Comparison of ENCODE assay signal across 13 cellular contexts in the genomic region with DNA sequence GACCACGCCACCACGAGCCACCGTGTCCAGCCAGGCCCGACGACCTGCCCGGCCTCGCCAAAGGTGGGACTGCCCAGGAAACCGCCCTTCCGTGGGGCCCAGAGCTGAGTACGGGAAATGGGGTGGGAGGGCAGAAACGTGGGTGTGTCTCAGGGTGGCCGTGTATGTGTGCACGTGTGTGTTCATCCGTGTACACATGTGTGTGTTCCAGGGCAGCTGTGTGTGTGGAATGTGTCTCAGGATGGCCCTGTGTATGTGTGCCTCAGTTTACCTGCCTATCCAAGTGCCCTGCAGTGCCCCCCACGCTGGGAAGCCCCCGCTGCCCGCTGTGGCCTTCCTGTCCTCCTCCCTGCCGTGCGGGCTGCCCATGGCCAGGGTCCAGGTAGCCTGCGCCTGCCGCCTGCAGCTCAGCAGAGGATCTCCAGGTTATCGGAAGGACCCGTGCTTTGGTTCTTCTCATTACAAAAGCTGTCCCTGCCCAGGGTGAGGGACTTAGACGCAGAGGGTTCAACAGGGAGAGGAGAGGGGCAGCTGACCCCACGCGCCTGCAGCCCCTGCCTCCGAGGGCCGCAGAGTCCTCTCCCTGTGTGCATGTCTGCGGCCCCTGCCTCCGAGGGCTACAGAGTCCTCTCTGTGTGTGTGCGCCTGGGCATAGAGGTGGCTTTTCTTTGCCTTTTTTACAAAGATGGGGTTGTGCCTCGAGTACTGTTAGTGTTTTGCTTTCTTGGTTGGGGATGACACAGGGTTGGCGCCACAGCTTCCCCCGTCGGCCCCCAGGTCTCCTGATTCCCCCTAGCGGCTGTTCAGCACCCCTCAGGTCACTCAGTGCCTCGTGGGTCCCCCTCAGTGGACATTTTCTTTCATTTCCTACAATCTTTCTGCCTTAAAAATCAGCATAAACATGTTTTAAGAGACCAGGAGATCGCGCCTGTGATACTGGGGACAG. TPM values are rescaled to one million over a fixed set of nuclear protein-coding genes. Genes with fewer than 3 reads are reported as not detected.
A peak's percentile ranks its signal among the peaks of the same experiment; 100 is the strongest.
DNase-seq lines count a peak whose midpoint lies in the region; ATAC-seq, FAIRE-seq and TF ChIP-seq lines count a peak whose summit lies in the region.
"Had no signal": no experiment of that assay in that cellular context is flagged by ENCODE, and none has a peak within 500 bp of the region (broad histone marks: within the 10 kb centered on the region; RNA-seq: fewer than 3 reads in every experiment).

No MANE protein-coding gene starts in this region.

- H3K4me3 ChIP-seq in ACC112 (ENCODE audit: low read depth, low read length): peak overlapping the region; percentile 63
- H3K4me3 ChIP-seq in GM23338: no peak overlapping the region
- H3K4me3 ChIP-seq in K562: no peak overlapping the region
- H3K4me3 ChIP-seq in left lung: no peak overlapping the region

- TF ChIP-seq EP300 in K562 (IDR thresholded peaks at IDR 0.05; ENCODE audit: low read length): no peak

- H4K20me1 ChIP-seq in GM23338 (replicated peaks; ENCODE audit: insufficient read depth) (no peaks in the 10 kb centered on the region), K562 (replicated peaks; ENCODE audit: control insufficient read depth, insufficient read depth, low read length) (peaks cover 12% of the 10 kb centered on the region; the same call in 1 of the 2 replicates)

- no peaks in the 10 kb centered on the region for H3K9me1 ChIP-seq in K562 (ENCODE audit: control insufficient read depth, insufficient read depth, low read length)

- H3K27me3 ChIP-seq in ACC112 (ENCODE audit: insufficient read depth, low read length): no peaks in the 10 kb centered on the region
- H3K27me3 ChIP-seq in GM23338 (ENCODE audit: insufficient read depth): no peaks in the 10 kb centered on the region
- peaks cover 10 to 47% of the 10 kb centered on the region in 2 experiments for H3K27me3 ChIP-seq in K562 (ENCODE audit: control insufficient read depth in 2 of 2, insufficient read depth in 2 of 2, low read length in 2 of 2)
- H3K27me3 ChIP-seq in left lung: peaks cover 0 to 30% of the 10 kb centered on the region in 2 donors

- WGBS in K562 (ENCODE audit: insufficient coverage, low coverage, missing lambda C conversion rate): 27% methylated on average over 35 of the region's 39 CpGs

- H3K27me3 Mint-ChIP-seq in GM23338 (ENCODE audit: insufficient read depth, low read depth, poor library complexity) (peaks cover 19% of the 10 kb centered on the region), nephron (ENCODE audit: low read depth) (peaks cover 8% of the 10 kb centered on the region)

- no peak overlapping the region for H3K27ac ChIP-seq in ACC112 (ENCODE audit: low read depth, low read length)
- no peak overlapping the region for H3K27ac ChIP-seq in GM23338 (ENCODE audit: low read depth)
- no peak overlapping the region for H3K27ac ChIP-seq in K562 (ENCODE audit: extremely low read depth, low read depth, low read length)
- no peak overlapping the region for H3K27ac ChIP-seq in left lung

- H3K4me2 ChIP-seq in GM23338 (no peak overlapping the region), K562 (ENCODE audit: insufficient read depth, low read length) (no peak overlapping the region)

- H3K4me3 Mint-ChIP-seq in GM23338 (no peak overlapping the region), nephron (peak overlapping the region in 2 of 3 experiments; percentile 41 to 45)
- H3K4me3 Mint-ChIP-seq: activated naive CD4-positive, alpha-beta T cell treated with anti-CD3 and anti-CD28 coated beads for 36 hours; B cell had no signal

- H3K27ac Mint-ChIP-seq in GM23338 (no peak overlapping the region), nephron (peak overlapping the region; percentile 72 to 97 (median 85))
- H3K27ac Mint-ChIP-seq: activated naive CD4-positive, alpha-beta T cell treated with anti-CD3 and anti-CD28 coated beads for 36 hours; B cell had no signal

- H3K9me3 Mint-ChIP-seq in GM23338 (no peaks in the 10 kb centered on the region), nephron (no peaks in the 10 kb centered on the region)
- H3K9me3 Mint-ChIP-seq: activated naive CD4-positive, alpha-beta T cell treated with anti-CD3 and anti-CD28 coated beads for 36 hours had no signal

- no peaks in the 10 kb centered on the region for H3F3A ChIP-seq in GM23338 (replicated peaks; ENCODE audit: low read depth)

- peak; percentile 48 to 49 for TF ChIP-seq CTCF in GM23338 (conservative IDR thresholded peaks at IDR 0.05; ENCODE audit: low read depth in 2 of 2)
- peak; percentile 69 to 72 (median 70) for TF ChIP-seq CTCF in K562 (IDR thresholded peaks at IDR 0.05 in 2 of 3, conservative IDR thresholded peaks at IDR 0.05 in 1 of 3; ENCODE audit: insufficient read depth in 2 of 3, low read depth in 1 of 3, low read length in 3 of 3)
- no peak for TF ChIP-seq CTCF in nephron (IDR thresholded peaks at IDR 0.05; ENCODE audit: unreplicated experiment in 3 of 3)
- TF ChIP-seq CTCF in left lung (IDR thresholded peaks at IDR 0.05): no peak

- ATAC-seq in GM23338: peak; percentile 70
- peak; percentile 80 for ATAC-seq in K562
- ATAC-seq in HG03045 (IDR thresholded peaks at IDR 0.05; ENCODE audit: unreplicated experiment): no peak
- no peak for ATAC-seq in left lung

- H2AFZ ChIP-seq in ACC112 (ENCODE audit: low read length, unreplicated experiment): no peak overlapping the region
- H2AFZ ChIP-seq in GM23338: no peak overlapping the region
- no peak overlapping the region for H2AFZ ChIP-seq in K562 (ENCODE audit: low read depth, low read length)

- DNase-seq in GM23338 (ENCODE audit: low spot score): peak; percentile 43
- DNase-seq in K562 (ENCODE audit: extremely low read depth in 1 of 4, low spot score in 3 of 4): peak; percentile 49 to 84 (median 77)
- no peak for DNase-seq in activated CD4-positive, alpha-beta T cell treated with anti-CD3 and anti-CD28 coated beads, Interleukin-2, amount 50 U/mL, for 4 hours
- DNase-seq in left lung: no peak
- no peak for DNase-seq in germinal center (ENCODE audit: low spot score)
- DNase-seq: activated naive CD4-positive, alpha-beta T cell treated with anti-CD3 and anti-CD28 coated beads for 36 hours; cortex of kidney; stimulated activated CD4-positive, alpha-beta T cell treated with anti-CD3 and anti-CD28 coated beads, Interleukin-1b, Interleukin-23, amount 100 ng/mL, for 48 hours had no signal

- intact Hi-C loops in K562 (cut with micrococcal nuclease): loop anchor here (10.0 kb wide), 1 partner anchor 122 kb away; no protein-coding TSS in a partner anchor
- intact Hi-C loops in left lung (cut with DNase I): no loop called here

- no peaks in the 10 kb centered on the region for H3K9me2 ChIP-seq in GM23338 (ENCODE audit: insufficient read depth)

- no peaks in the 10 kb centered on the region for H3K36me3 Mint-ChIP-seq in GM23338 (ENCODE audit: low read depth)
- no peaks in the 10 kb centered on the region for H3K36me3 Mint-ChIP-seq in nephron (ENCODE audit: low read depth)

- no peak for FAIRE-seq in K562 (lab: Jason Lieb, UNC)
- FAIRE-seq: RCC 7860 had no signal

- no peak for TF ChIP-seq POLR2A in K562 (conservative IDR thresholded peaks at IDR 0.05)

- H3K79me2 ChIP-seq in ACC112 (ENCODE audit: control insufficient read depth, insufficient read depth, low read length, unreplicated experiment): peaks cover 18% of the 10 kb centered on the region
- H3K79me2 ChIP-seq in GM23338 (replicated peaks; ENCODE audit: insufficient read depth): no peaks in the 10 kb centered on the region
- H3K79me2 ChIP-seq in K562 (ENCODE audit: control insufficient read depth, insufficient read depth, low read length): no peaks in the 10 kb centered on the region

- peaks cover 14% of the 10 kb centered on the region for H3K4me1 ChIP-seq in ACC112 (ENCODE audit: control insufficient read depth, insufficient read depth, low read length, unreplicated experiment)
- no peaks in the 10 kb centered on the region for H3K4me1 ChIP-seq in GM23338 (ENCODE audit: insufficient read depth)
- H3K4me1 ChIP-seq in K562 (replicated peaks in 1 of 2; ENCODE audit: control insufficient read depth in 2 of 2, insufficient read depth in 2 of 2, low read length in 2 of 2): peaks cover 0 to 55% of the 10 kb centered on the region in 2 experiments; a peak in 3 of 5 replicates
- peaks cover 0 to 13% of the 10 kb centered on the region in 2 donors for H3K4me1 ChIP-seq in left lung

- BruUV-seq in K562 (replicated peaks; lab: Mats Ljungman, UMichigan): no TSS peak

- H3K4me1 Mint-ChIP-seq in GM23338: 0 out of 3 replicates have a peak, but pooled peaks cover 4% of the 10 kb centered on the region
- peaks cover 51% of the 10 kb centered on the region for H3K4me1 Mint-ChIP-seq in nephron

- H3K9me3 ChIP-seq in K562 (replicated peaks; ENCODE audit: control insufficient read depth, insufficient read depth, low read depth, low read length): no peaks in the 10 kb centered on the region
- H3K9me3 ChIP-seq in left lung: no peaks in the 10 kb centered on the region

- CTCF ChIA-PET in K562 (lab: Yijun Ruan, JAX; ENCODE audit: low intra/inter-chr PET ratio): no interaction called here

- TF ChIP-seq RAD21 in K562 (CRISPR knock-in tag; conservative IDR thresholded peaks at IDR 0.05 in 1 of 2, IDR thresholded peaks at IDR 0.05 in 1 of 2): peak; percentile 21 to 66; a peak in 2 of 4 replicates

- no peak overlapping the region for H3K9ac ChIP-seq in K562 (ENCODE audit: insufficient read depth in 1 of 2, low read depth in 2 of 2, low read length in 2 of 2)

- POLR2A ChIA-PET in K562 (lab: Yijun Ruan, JAX): interaction anchor here (0.5 to 0.9 kb wide), 6 partner anchors 9 to 378 kb away, joined by 3 to 4 read pairs (median 3); no protein-coding TSS in a partner anchor

- in situ Hi-C loops in K562 (cut with MboI): no loop called here

- H3K36me3 ChIP-seq in ACC112 (ENCODE audit: insufficient read depth, low read length) (no peaks in the 10 kb centered on the region), GM23338 (ENCODE audit: insufficient read depth) (no peaks in the 10 kb centered on the region), K562 (ENCODE audit: control insufficient read depth, insufficient read depth, low read length) (no peaks in the 10 kb centered on the region), left lung (no peaks in the 10 kb centered on the region)

RNA-seq across cellular contexts. Expression of a gene that starts 23.6 kb away (rescaled TPM):
- 1.4 and 1.9 TPM in 2 replicates for total RNA-seq in GM23338 (2014; rRNA removed; shearing (Covaris generic))
- polyA plus RNA-seq in GM23338 (2016; fragmentation: Nextera tagmentation; extraction: Ambion mirVana): 0.23 and 0.26 TPM in 2 replicates
- 0.04 and 0.09 TPM in 2 replicates for total RNA-seq in K562 (2011; cell fraction: chromatin; rRNA removed; ENCODE audit: low replicate concordance)
- total RNA-seq in K562 (2011; cell fraction: nucleolus; rRNA removed): 0.13 and 0.17 TPM in 2 replicates
- total RNA-seq in K562 (2011; cell fraction: nucleoplasm; rRNA removed): under 0.01 and 0.08 TPM in 2 replicates
- total RNA-seq in K562 (2014; rRNA removed): under 0.01 TPM in 1 of 2 replicates, not detected in the other
- total RNA-seq in K562 (2014; rRNA removed; fragmentation: Illumina TruSeq; extraction: Trizol): not detected in 2 replicates
- not detected in 2 replicates for total RNA-seq in K562 (2015; rRNA removed; fragmentation: Illumina TruSeq; extraction: Trizol)
- total RNA-seq in K562 (2021): 0.02 and 0.04 TPM in 2 replicates
- polyA plus RNA-seq in K562 (2011; rRNA removed): not detected in 2 replicates
- polyA plus RNA-seq in K562 (2011; cell fraction: cytosol; rRNA removed): under 0.01 and 0.01 TPM in 2 replicates
- 0.01 and 0.03 TPM in 2 replicates for polyA plus RNA-seq in K562 (2011; cell fraction: nucleus; rRNA removed)
- 0.01 TPM in 2 replicates for polyA plus RNA-seq in K562 (2012)
- 0.01 TPM in 1 of 2 replicates, not detected in the other for polyA plus RNA-seq in K562 (2014; fragmentation: Illumina TruSeq; extraction: Trizol)
- not detected for polyA plus RNA-seq in K562 (2014; fragmentation: Nextera tagmentation; extraction: Ambion mirVana)
- 0.01 TPM in 1 of 2 replicates, not detected in the other for polyA plus RNA-seq in K562 (2014; rRNA removed)
- polyA minus RNA-seq in K562 (2011; rRNA and poly(A)+ RNA removed): under 0.01 and 0.04 TPM in 2 replicates
- polyA minus RNA-seq in K562 (2011; cell fraction: cytosol; rRNA and poly(A)+ RNA removed): 0.09 and 0.10 TPM in 2 replicates
- polyA minus RNA-seq in K562 (2011; cell fraction: nucleus; rRNA and poly(A)+ RNA removed): under 0.01 and 0.11 TPM in 2 replicates
- 1 to 10 TPM; 2.1 to 5.5 TPM for total RNA-seq in left lung

RNA-seq across cellular contexts. Expression of a gene that starts 46.7 kb away (rescaled TPM):
- total RNA-seq in GM23338 (2014; rRNA removed; shearing (Covaris generic)): 2.2 and 2.4 TPM in 2 replicates
- polyA plus RNA-seq in GM23338 (2016; fragmentation: Nextera tagmentation; extraction: Ambion mirVana): 0.53 and 0.61 TPM in 2 replicates
- 14.4 and 38.8 TPM in 2 replicates for total RNA-seq in K562 (2011; cell fraction: chromatin; rRNA removed; ENCODE audit: low replicate concordance)
- 25.3 and 27.9 TPM in 2 replicates for total RNA-seq in K562 (2011; cell fraction: nucleolus; rRNA removed)
- total RNA-seq in K562 (2011; cell fraction: nucleoplasm; rRNA removed): 16.8 and 18.9 TPM in 2 replicates
- total RNA-seq in K562 (2014; rRNA removed): 4.5 and 8.7 TPM in 2 replicates
- total RNA-seq in K562 (2014; rRNA removed; fragmentation: Illumina TruSeq; extraction: Trizol): 0.26 and 0.47 TPM in 2 replicates
- 3.2 and 4.5 TPM in 2 replicates for total RNA-seq in K562 (2015; rRNA removed; fragmentation: Illumina TruSeq; extraction: Trizol)
- 32.7 and 35.9 TPM in 2 replicates for total RNA-seq in K562 (2021)
- 0.88 and 1.4 TPM in 2 replicates for polyA plus RNA-seq in K562 (2011; rRNA removed)
- 0.81 and 4.8 TPM in 2 replicates for polyA plus RNA-seq in K562 (2011; cell fraction: cytosol; rRNA removed)
- 3.4 and 13.6 TPM in 2 replicates for polyA plus RNA-seq in K562 (2011; cell fraction: nucleus; rRNA removed)
- 7.9 and 12.2 TPM in 2 replicates for polyA plus RNA-seq in K562 (2012)
- 1.2 and 5.1 TPM in 2 replicates for polyA plus RNA-seq in K562 (2014; fragmentation: Illumina TruSeq; extraction: Trizol)
- polyA plus RNA-seq in K562 (2014; fragmentation: Nextera tagmentation; extraction: Ambion mirVana): under 1 TPM; 0.03 to 0.11 TPM
- 4.7 and 5.5 TPM in 2 replicates for polyA plus RNA-seq in K562 (2014; rRNA removed)
- polyA minus RNA-seq in K562 (2011; rRNA and poly(A)+ RNA removed): 0.30 and 1.1 TPM in 2 replicates
- 12.3 and 14.7 TPM in 2 replicates for polyA minus RNA-seq in K562 (2011; cell fraction: cytosol; rRNA and poly(A)+ RNA removed)
- polyA minus RNA-seq in K562 (2011; cell fraction: nucleus; rRNA and poly(A)+ RNA removed): 7.7 and 10.1 TPM in 2 replicates
- 1 to 10 TPM; 6.2 to 7.0 TPM for total RNA-seq in left lung

Comparison
In these comparisons a context has a peak if more than half of its experiments do, and no peak if none do; other contexts are left out.
1. ATAC-seq: peak in GM23338 (single experiment) and K562 (single experiment); none in HG03045 (single experiment) and left lung (single experiment).
2. DNase-seq: peak in GM23338 (single experiment) and K562 (4 of 4); none in activated CD4-positive, alpha-beta T cell treated with anti-CD3 and anti-CD28 coated beads, Interleukin-2, amount 50 U/mL, for 4 hours (0 of 2), left lung (0 of 2) and germinal center (single experiment).
3. CTCF ChIP-seq: peak in GM23338 (2 of 2) and K562 (3 of 3); none in nephron (0 of 3) and left lung (0 of 2).